27 cellular contexts compared by ENCODE assay signal in the genomic region with DNA sequence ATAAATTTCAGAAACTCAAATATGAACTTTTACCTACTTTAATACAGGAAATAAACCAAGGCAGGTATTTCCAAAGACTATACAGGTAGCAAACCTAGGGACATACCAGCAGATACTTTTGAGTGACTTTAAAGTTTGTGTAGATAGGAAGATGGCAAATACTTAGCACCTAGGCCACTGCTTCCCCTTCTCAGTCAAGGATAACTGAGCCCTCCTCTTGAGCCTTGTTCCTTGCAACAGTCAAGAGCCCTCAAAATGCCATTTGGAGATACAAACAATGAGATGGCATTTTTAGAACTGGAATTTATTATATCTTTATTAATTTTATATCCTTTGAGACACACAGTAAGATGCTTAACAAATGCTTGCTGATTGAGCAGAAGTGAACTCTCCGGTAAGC.
"Had no signal": no experiment of that assay in that cellular context is flagged by ENCODE, and none has a peak within 500 bp of the region (broad histone marks: within the 10 kb centered on the region; RNA-seq: fewer than 3 reads in every experiment).

No MANE protein-coding gene starts in this region.

- H3K27ac ChIP-seq: neural progenitor cell, pancreas, prostate gland, right lobe of liver, sigmoid colon, spleen, suprapubic skin, testis, tibial nerve, upper lobe of left lung, vagina had no signal

- H3K4me1 ChIP-seq: pancreas, prostate gland, sigmoid colon, spleen, suprapubic skin, testis, tibial nerve, upper lobe of left lung, vagina had no signal

- FAIRE-seq: pancreas, urothelium cell line had no signal

- DNase-seq: naive thymus-derived CD4-positive, alpha-beta T cell; natural killer cell; nucleus accumbens; pancreas; retina; right cardiac atrium; right lobe of liver; sigmoid colon; spleen; stimulated activated CD4-positive, alpha-beta T cell treated with anti-CD3 and anti-CD28 coated beads, Interleukin-12 subunit alpha, Interleukin-12 subunit beta, amount 100 ng/mL, for 4 hours; stimulated activated CD4-positive, alpha-beta T cell treated with anti-CD3 and anti-CD28 coated beads, Interleukin-1b, Interleukin-23, amount 100 ng/mL, for 48 hours; stimulated activated CD4-positive, alpha-beta T cell treated with anti-CD3 and anti-CD28 coated beads, Interleukin-4, amount 100 ng/mL, for 1 hour; stimulated activated CD4-positive, alpha-beta T cell treated with anti-CD3 and anti-CD28 coated beads, Interleukin-4, amount 100 ng/mL, for 4 hours; stimulated activated CD8-positive, alpha-beta memory T cell treated with anti-CD3 and anti-CD28 coated beads, Interleukin-4, amount 100 ng/mL, for 48 hours; stimulated activated naive CD4-positive, alpha-beta T cell; stimulated activated naive CD8-positive, alpha-beta T cell treated with anti-CD3 and anti-CD28 coated beads, Interleukin-15, amount 100 ng/mL, for 72 hours; stimulated activated naive CD8-positive, alpha-beta T cell treated with anti-CD3 and anti-CD28 coated beads, Interleukin-15, Interleukin-2, amounts not matched to agents 100 U/mL and 50 U/mL, for 24 hours; substantia nigra; testis; upper lobe of left lung had no signal

- H3K27me3 ChIP-seq: neural progenitor cell, pancreas, right lobe of liver, sigmoid colon, spleen, suprapubic skin, testis, tibial nerve, upper lobe of left lung, vagina had no signal

- H3K36me3 ChIP-seq: neural progenitor cell, prostate gland, right lobe of liver, vagina had no signal

- H3K9me3 ChIP-seq: pancreas, prostate gland, right lobe of liver, sigmoid colon, spleen, suprapubic skin, testis, tibial nerve, upper lobe of left lung, vagina had no signal

- H3K4me3 ChIP-seq: neural progenitor cell, pancreas, prostate gland, right lobe of liver, sigmoid colon, smooth muscle cell, spleen, suprapubic skin, testis, tibial nerve, upper lobe of left lung, vagina had no signal
